In the genomic region with DNA sequence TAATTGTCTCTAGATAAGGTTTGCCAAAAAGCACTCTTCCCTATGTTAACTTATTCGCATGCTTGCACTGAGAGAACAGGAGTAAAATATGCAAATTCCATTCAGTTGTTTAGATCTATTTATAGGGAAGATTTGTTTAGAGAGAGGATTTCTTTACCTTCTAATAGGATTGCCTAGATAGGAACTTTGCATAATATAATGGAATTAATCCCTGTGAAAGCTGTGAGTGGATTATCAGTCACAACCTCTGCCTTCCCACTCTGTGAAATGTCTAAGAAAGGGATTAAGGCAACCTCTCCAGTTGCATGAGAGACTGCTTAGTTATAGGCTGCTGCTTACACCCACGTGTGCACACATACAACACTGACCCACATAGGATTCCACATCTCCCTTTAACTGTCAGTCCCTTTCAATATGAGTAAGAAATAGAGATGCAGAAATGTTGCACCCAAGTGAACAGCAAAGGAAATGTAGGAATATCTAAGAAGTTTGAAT, we compare ENCODE assay signal across 16 cellular contexts.
DNase-seq lines count a peak whose midpoint lies in the region; ATAC-seq and TF ChIP-seq lines count a peak whose summit lies in the region.
"Had no signal": no experiment of that assay in that cellular context is flagged by ENCODE, and none has a peak within 500 bp of the region (broad histone marks: within the 10 kb centered on the region; RNA-seq: fewer than 3 reads in every experiment).

No MANE protein-coding gene starts in this region.

- CTCF ChIA-PET in RWPE1 (lab: Yijun Ruan, JAX), result no interaction called here

- no peak overlapping the region for H4K8ac ChIP-seq in neuronal stem cell (ENCODE audit: low read depth, low read length)

- no peak overlapping the region for H3K9ac ChIP-seq in endodermal cell (ENCODE audit: extremely low read depth, low read length, poor library complexity, severe bottlenecking)
- H3K9ac ChIP-seq in neuronal stem cell (ENCODE audit: low read depth, low read length, poor library complexity), result no peak overlapping the region
- H3K9ac ChIP-seq: BLaER1 treated with 17β-estradiol and CSF1 and Interleukin-3, amounts not matched to agents 10 nM and 100 nM had no signal

- H3K27ac ChIP-seq in GM23338 (ENCODE audit: low read depth), result no peak overlapping the region
- H3K27ac ChIP-seq in endodermal cell (ENCODE audit: low read depth, low read length), result no peak overlapping the region
- no peak overlapping the region for H3K27ac ChIP-seq in neuronal stem cell (replicated peaks; ENCODE audit: low read length)
- no peak overlapping the region for H3K27ac ChIP-seq in RWPE1
- H3K27ac ChIP-seq: A549; BLaER1 treated with 17β-estradiol and CSF1 and Interleukin-3, amounts not matched to agents 10 nM and 100 nM had no signal

- H3K4ac ChIP-seq in neuronal stem cell (ENCODE audit: low read length), result no peak overlapping the region

- H3K27me3 Mint-ChIP-seq in GM23338 (ENCODE audit: insufficient read depth, low read depth, poor library complexity), result no peaks in the 10 kb centered on the region
- H3K27me3 Mint-ChIP-seq in endodermal cell (ENCODE audit: insufficient read depth), result no peaks in the 10 kb centered on the region
- H3K27me3 Mint-ChIP-seq: CD4-positive, CD25-positive, alpha-beta regulatory T cell had no signal

- H3K4me1 Mint-ChIP-seq in GM23338, result peaks cover 21% of the 10 kb centered on the region
- peaks cover 17% of the 10 kb centered on the region for H3K4me1 Mint-ChIP-seq in endodermal cell
- H3K4me1 Mint-ChIP-seq: CD4-positive, CD25-positive, alpha-beta regulatory T cell had no signal

- H2AK5ac ChIP-seq in neuronal stem cell (ENCODE audit: low read depth, low read length), result no peak overlapping the region

- 73% methylated on average over 2 of the region's 2 CpGs; no CpG with 5 or more reads in 1 of the 2 experiments for WGBS in endodermal cell (ENCODE audit: insufficient coverage in 1 of 2, insufficient read length in 1 of 2), 2 experiments
- no CpG with 5 or more reads among the region's 2 CpGs for WGBS in neuronal stem cell (ENCODE audit: extremely low coverage in 2 of 2, insufficient read length in 2 of 2, insufficient replicate concordance in 1 of 2), 2 donors

- H4K20me1 ChIP-seq in GM23338 (replicated peaks; ENCODE audit: insufficient read depth), result no peaks in the 10 kb centered on the region
- H4K20me1 ChIP-seq: BLaER1 treated with 17β-estradiol and CSF1 and Interleukin-3, amounts not matched to agents 10 nM and 100 nM had no signal

- no peak overlapping the region for H3K18ac ChIP-seq in neuronal stem cell (ENCODE audit: low read length)

- H3K4me2 ChIP-seq in GM23338, result peak overlapping the region; percentile 13
- H3K4me2 ChIP-seq in neuronal stem cell (ENCODE audit: insufficient read depth, low read length, poor library complexity, severe bottlenecking), result no peak overlapping the region
- H3K4me2 ChIP-seq: A549; BLaER1 treated with 17β-estradiol and CSF1 and Interleukin-3, amounts not matched to agents 10 nM and 100 nM had no signal

- H3K36me3 ChIP-seq in GM23338 (ENCODE audit: insufficient read depth), result no peaks in the 10 kb centered on the region
- no peaks in the 10 kb centered on the region for H3K36me3 ChIP-seq in endodermal cell (ENCODE audit: control insufficient read depth, insufficient read depth, low read length)
- no peaks in the 10 kb centered on the region for H3K36me3 ChIP-seq in neuronal stem cell (replicated peaks in 1 of 2; ENCODE audit: control insufficient read depth in 2 of 2, insufficient read depth in 2 of 2, low read length in 2 of 2)
- H3K36me3 ChIP-seq: BLaER1 treated with 17β-estradiol and CSF1 and Interleukin-3, amounts not matched to agents 10 nM and 100 nM had no signal

- H3K27ac Mint-ChIP-seq in GM23338, result no peak overlapping the region
- peak overlapping the region; percentile 52 for H3K27ac Mint-ChIP-seq in endodermal cell
- H3K27ac Mint-ChIP-seq: CD4-positive, CD25-positive, alpha-beta regulatory T cell had no signal

- H3F3A ChIP-seq in GM23338 (replicated peaks; ENCODE audit: low read depth), result no peaks in the 10 kb centered on the region

- DNase-seq in GM23338 (ENCODE audit: low spot score) (no peak), NCI-H524 treated with DMSO at 0.1 percent for 48 hours (lab: John Stamatoyannopoulos, UW) (peak; percentile 38), endodermal cell (no peak), neuronal stem cell (ENCODE audit: low spot score) (peak; percentile 6), NCI-H1694 (lab: John Stamatoyannopoulos, UW) (no peak), RWPE1 (ENCODE audit: low spot score) (no peak)
- DNase-seq: AML-193; CD4-positive, CD25-positive, alpha-beta regulatory T cell; DMS79; IMR-90; KBM-7 had no signal

- no peaks in the 10 kb centered on the region for H3K9me2 ChIP-seq in GM23338 (ENCODE audit: insufficient read depth)

- H3K4me3 ChIP-seq in GM23338, result no peak overlapping the region
- H3K4me3 ChIP-seq in endodermal cell (ENCODE audit: low read length), result peak overlapping the region; percentile 56
- no peak overlapping the region for H3K4me3 ChIP-seq in neuronal stem cell (ENCODE audit: low read length in 2 of 2)
- H3K4me3 ChIP-seq: A549; BLaER1 treated with 17β-estradiol and CSF1 and Interleukin-3, amounts not matched to agents 10 nM and 100 nM; GM12878 had no signal

- H2BK120ac ChIP-seq in neuronal stem cell (ENCODE audit: low read depth, low read length), result no peak overlapping the region

- no peak overlapping the region for H3K4me3 Mint-ChIP-seq in GM23338
- H3K4me3 Mint-ChIP-seq in endodermal cell, result no peak overlapping the region
- H3K4me3 Mint-ChIP-seq: CD4-positive, CD25-positive, alpha-beta regulatory T cell had no signal

- H3K36me3 Mint-ChIP-seq in GM23338 (ENCODE audit: low read depth), result peaks cover 14% of the 10 kb centered on the region
- no peaks in the 10 kb centered on the region for H3K36me3 Mint-ChIP-seq in endodermal cell (ENCODE audit: low read depth)
- H3K36me3 Mint-ChIP-seq: CD4-positive, CD25-positive, alpha-beta regulatory T cell had no signal

- H3K9me3 ChIP-seq in endodermal cell (ENCODE audit: control insufficient read depth, low read length), result peaks cover 37% of the 10 kb centered on the region
- no peaks in the 10 kb centered on the region for H3K9me3 ChIP-seq in neuronal stem cell (replicated peaks in 1 of 2; ENCODE audit: control insufficient read depth in 2 of 2, insufficient read depth in 1 of 2, low read depth in 1 of 2, low read length in 2 of 2)
- H3K9me3 ChIP-seq: A549 had no signal

- H2AFZ ChIP-seq in GM23338 (no peak overlapping the region), neuronal stem cell (ENCODE audit: low read length) (no peak overlapping the region)

- no peak overlapping the region for H3K23ac ChIP-seq in neuronal stem cell (ENCODE audit: low read depth, low read length, poor library complexity)

- H3K79me1 ChIP-seq in neuronal stem cell (ENCODE audit: low read depth, low read length), result no peaks in the 10 kb centered on the region

- H3K9me3 Mint-ChIP-seq in GM23338, result peaks cover 19% of the 10 kb centered on the region
- peaks cover 35% of the 10 kb centered on the region for H3K9me3 Mint-ChIP-seq in endodermal cell

- H2BK15ac ChIP-seq in neuronal stem cell (ENCODE audit: low read length), result no peak overlapping the region

- POLR2A ChIA-PET in RWPE1 (lab: Yijun Ruan, JAX; ENCODE audit: low non-redundant PET), result no interaction called here

- no peaks in the 10 kb centered on the region for H3K79me2 ChIP-seq in GM23338 (replicated peaks; ENCODE audit: insufficient read depth)

- no peak overlapping the region for H3K14ac ChIP-seq in neuronal stem cell (ENCODE audit: low read length)

- TF ChIP-seq CTCF in GM23338 (conservative IDR thresholded peaks at IDR 0.05; ENCODE audit: low read depth in 2 of 2), result no peak
- TF ChIP-seq CTCF in endodermal cell (conservative IDR thresholded peaks at IDR 0.05), result no peak
- TF ChIP-seq CTCF in RWPE1 (conservative IDR thresholded peaks at IDR 0.05; ENCODE audit: low read depth), result no peak

- H3K27me3 ChIP-seq in GM23338 (ENCODE audit: insufficient read depth) (no peaks in the 10 kb centered on the region), endodermal cell (ENCODE audit: control insufficient read depth, insufficient read depth, low read length, poor library complexity, severe bottlenecking) (no peaks in the 10 kb centered on the region), neuronal stem cell (ENCODE audit: control insufficient read depth in 3 of 3, insufficient read depth in 3 of 3, low read depth in 1 of 3, low read length in 3 of 3) (no peaks in the 10 kb centered on the region)
- H3K27me3 ChIP-seq: BLaER1 treated with 17β-estradiol and CSF1 and Interleukin-3, amounts not matched to agents 10 nM and 100 nM had no signal

- ATAC-seq in GM23338, result no peak
- no peak for ATAC-seq in HG02840 (IDR thresholded peaks at IDR 0.05; ENCODE audit: low FRiP score, unreplicated experiment)
- no peak for ATAC-seq in GM19351 (IDR thresholded peaks at IDR 0.05; ENCODE audit: unreplicated experiment)
- ATAC-seq: A549, GM12878 had no signal

- peaks cover 35% of the 10 kb centered on the region for H3K4me1 ChIP-seq in GM23338 (ENCODE audit: insufficient read depth)
- no peaks in the 10 kb centered on the region for H3K4me1 ChIP-seq in endodermal cell (ENCODE audit: control insufficient read depth, insufficient read depth, low read length)
- no peaks in the 10 kb centered on the region for H3K4me1 ChIP-seq in neuronal stem cell (ENCODE audit: control insufficient read depth in 2 of 2, insufficient read depth in 1 of 2, low read depth in 1 of 2, low read length in 2 of 2)
- H3K4me1 ChIP-seq: A549; BLaER1 treated with 17β-estradiol and CSF1 and Interleukin-3, amounts not matched to agents 10 nM and 100 nM had no signal

- H2BK12ac ChIP-seq in neuronal stem cell (ENCODE audit: low read length), result no peak overlapping the region

- H4K91ac ChIP-seq in neuronal stem cell (ENCODE audit: low read depth, low read length, poor library complexity), result no peak overlapping the region

- H2BK5ac ChIP-seq in neuronal stem cell (ENCODE audit: low read length), result no peak overlapping the region

TF ChIP-seq in GM23338, 12 proteins besides CTCF, POLR2A, EP300 and RAD21 (continues in another document):
- TF ChIP-seq ZNF331 (CRISPR knock-in tag; IDR thresholded peaks at IDR 0.05; ENCODE audit: low read depth), result no peak
- no peak for TF ChIP-seq NANOG (IDR thresholded peaks at IDR 0.05; ENCODE audit: borderline replicate concordance)
- TF ChIP-seq CREB1 (CRISPR knock-in tag; IDR thresholded peaks at IDR 0.05; ENCODE audit: low read depth), result no peak

Comparison
In these comparisons a context has a peak if more than half of its experiments do, and no peak if none do; other contexts are left out.
1. DNase-seq: peak in NCI-H524 treated with DMSO at 0.1 percent for 48 hours (single experiment) and neuronal stem cell (single experiment); none in GM23338 (single experiment), endodermal cell (single experiment), NCI-H1694 (single experiment) and RWPE1 (single experiment).